ENCODE assay signal across 8 cellular contexts in the genomic region with DNA sequence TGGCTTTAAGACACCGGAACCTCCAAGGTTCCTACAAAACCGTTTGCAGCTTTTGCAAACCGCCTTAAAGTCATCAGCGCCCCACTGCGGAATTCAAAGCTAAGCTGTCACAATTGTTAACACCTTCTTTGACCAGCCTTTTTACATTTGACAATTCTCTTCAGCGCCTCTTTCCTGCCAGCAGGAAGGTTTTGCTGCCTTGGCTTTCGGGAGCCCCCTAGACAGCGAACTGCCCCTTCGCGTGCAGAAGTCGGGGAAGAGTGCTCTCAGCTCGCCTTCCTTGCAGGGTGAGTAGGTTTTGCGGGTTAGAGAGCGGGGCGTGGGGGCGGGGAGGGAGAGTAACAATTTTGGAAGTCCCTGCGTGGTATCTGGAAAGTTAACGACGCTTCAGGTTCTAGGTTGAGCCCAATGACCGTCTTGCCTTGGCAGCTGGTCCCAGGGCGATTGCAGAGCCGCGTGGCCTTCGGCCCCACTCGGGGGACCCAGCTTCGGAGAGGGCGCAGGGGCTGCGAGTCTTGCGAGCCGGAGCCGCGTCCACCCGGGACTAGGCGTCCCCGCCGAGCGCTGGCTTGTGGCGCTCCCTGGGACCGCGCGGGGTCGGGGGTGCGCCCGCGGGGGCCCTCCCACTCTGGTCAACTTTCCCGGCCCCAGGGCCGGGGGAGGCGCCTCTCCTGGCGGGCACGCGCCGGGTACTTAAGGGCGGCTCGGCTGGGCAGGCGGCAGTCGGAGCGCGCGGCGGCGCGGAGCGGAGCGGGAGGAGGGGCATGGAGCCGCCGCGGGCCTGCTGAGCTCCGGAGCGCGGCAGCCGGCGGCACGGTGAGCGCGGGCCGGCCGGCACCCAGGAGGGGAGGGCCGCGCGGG. TPM values are rescaled to one million over a fixed set of nuclear protein-coding genes. Genes with fewer than 3 reads are reported as not detected.
DNase-seq lines count a peak whose midpoint lies in the region; ATAC-seq and TF ChIP-seq lines count a peak whose summit lies in the region.

A gene with protein sequence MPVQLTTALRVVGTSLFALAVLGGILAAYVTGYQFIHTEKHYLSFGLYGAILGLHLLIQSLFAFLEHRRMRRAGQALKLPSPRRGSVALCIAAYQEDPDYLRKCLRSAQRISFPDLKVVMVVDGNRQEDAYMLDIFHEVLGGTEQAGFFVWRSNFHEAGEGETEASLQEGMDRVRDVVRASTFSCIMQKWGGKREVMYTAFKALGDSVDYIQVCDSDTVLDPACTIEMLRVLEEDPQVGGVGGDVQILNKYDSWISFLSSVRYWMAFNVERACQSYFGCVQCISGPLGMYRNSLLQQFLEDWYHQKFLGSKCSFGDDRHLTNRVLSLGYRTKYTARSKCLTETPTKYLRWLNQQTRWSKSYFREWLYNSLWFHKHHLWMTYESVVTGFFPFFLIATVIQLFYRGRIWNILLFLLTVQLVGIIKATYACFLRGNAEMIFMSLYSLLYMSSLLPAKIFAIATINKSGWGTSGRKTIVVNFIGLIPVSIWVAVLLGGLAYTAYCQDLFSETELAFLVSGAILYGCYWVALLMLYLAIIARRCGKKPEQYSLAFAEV (plus strand): TSS at position 153 of the 861 bp plus-strand sequence. CDS start 3,743 bp downstream, outside the sequence.

- peaks cover 12% of the 10 kb centered on the region for H3K4me1 Mint-ChIP-seq in T-helper 1 cell treated with Interleukin-12 subunit alpha and Interleukin-12 subunit beta and Interleukin-4 antibody, amounts not matched to agents 30 μg/mL and 1 μg/mL, for 36 hours (ENCODE audit: low read depth)
- H3K4me1 Mint-ChIP-seq in stimulated activated effector memory CD8-positive, alpha-beta T cell treated with anti-CD3 and anti-CD28 coated beads, Interleukin-12 subunit alpha, Interleukin-12 subunit beta, amount 100 ng/mL, for 72 hours, result peaks cover 31% of the 10 kb centered on the region

- 0% methylated on average over 24 of the region's 80 CpGs for WGBS in right lobe of liver (ENCODE audit: insufficient coverage, low coverage, low lambda C conversion rate, missing lambda C conversion rate)

- peak; percentile 83 to 94 (median 90) for ATAC-seq in right lobe of liver
- peak; percentile 75 for ATAC-seq in stimulated activated effector memory CD8-positive, alpha-beta T cell treated with anti-CD3 and anti-CD28 coated beads, Interleukin-12 subunit alpha, Interleukin-12 subunit beta, amount 100 ng/mL, for 72 hours

- TF ChIP-seq POLR2A in right lobe of liver (IDR thresholded peaks at IDR 0.05), result peak; percentile 62

- H3K27ac Mint-ChIP-seq in T-helper 1 cell treated with Interleukin-12 subunit alpha and Interleukin-12 subunit beta and Interleukin-4 antibody, amounts not matched to agents 30 μg/mL and 1 μg/mL, for 36 hours, result no peak within 1 kb of the TSS
- no peak within 1 kb of the TSS for H3K27ac Mint-ChIP-seq in stimulated activated effector memory CD8-positive, alpha-beta T cell treated with anti-CD3 and anti-CD28 coated beads, Interleukin-12 subunit alpha, Interleukin-12 subunit beta, amount 100 ng/mL, for 72 hours

- peaks cover 8% of the 10 kb centered on the region for H3K36me3 Mint-ChIP-seq in T-helper 1 cell treated with Interleukin-12 subunit alpha and Interleukin-12 subunit beta and Interleukin-4 antibody, amounts not matched to agents 30 μg/mL and 1 μg/mL, for 36 hours (ENCODE audit: low read depth)
- peaks cover 11% of the 10 kb centered on the region for H3K36me3 Mint-ChIP-seq in stimulated activated effector memory CD8-positive, alpha-beta T cell treated with anti-CD3 and anti-CD28 coated beads, Interleukin-12 subunit alpha, Interleukin-12 subunit beta, amount 100 ng/mL, for 72 hours

- H3K9me3 ChIP-seq in right lobe of liver, result no peaks in the 10 kb centered on the region

- peak in 2 of 4 donors; percentile 27 for TF ChIP-seq CTCF in right lobe of liver (IDR thresholded peaks at IDR 0.05)

- peaks cover 53% of the 10 kb centered on the region for H3K27me3 Mint-ChIP-seq in T-helper 1 cell treated with Interleukin-12 subunit alpha and Interleukin-12 subunit beta and Interleukin-4 antibody, amounts not matched to agents 30 μg/mL and 1 μg/mL, for 36 hours (ENCODE audit: low read depth)

- H3K4me3 Mint-ChIP-seq in T-helper 1 cell treated with Interleukin-12 subunit alpha and Interleukin-12 subunit beta and Interleukin-4 antibody, amounts not matched to agents 30 μg/mL and 1 μg/mL, for 36 hours, result peak within 1 kb of the TSS; percentile 93
- peak within 1 kb of the TSS; percentile 82 for H3K4me3 Mint-ChIP-seq in stimulated activated effector memory CD8-positive, alpha-beta T cell treated with anti-CD3 and anti-CD28 coated beads, Interleukin-12 subunit alpha, Interleukin-12 subunit beta, amount 100 ng/mL, for 72 hours

- H3K27ac ChIP-seq in right lobe of liver, result no peak within 1 kb of the TSS

- H3K27me3 ChIP-seq in right lobe of liver, result no peaks in the 10 kb centered on the region

- H3K4me3 ChIP-seq in right lobe of liver, result peak within 1 kb of the TSS; percentile 49 to 60 (median 55)

- intact Hi-C loops in right lobe of liver (cut with DNase I), result loop anchor here (10.0 kb wide), 2 partner anchors 61 to 201 kb away; no protein-coding TSS in a partner anchor

- H3K4me1 ChIP-seq in right lobe of liver, result peaks cover 0 to 21% (median 6%) of the 10 kb centered on the region in 4 donors

- H3K9me3 Mint-ChIP-seq in T-helper 1 cell treated with Interleukin-12 subunit alpha and Interleukin-12 subunit beta and Interleukin-4 antibody, amounts not matched to agents 30 μg/mL and 1 μg/mL, for 36 hours, result no peaks in the 10 kb centered on the region
- H3K9me3 Mint-ChIP-seq in stimulated activated effector memory CD8-positive, alpha-beta T cell treated with anti-CD3 and anti-CD28 coated beads, Interleukin-12 subunit alpha, Interleukin-12 subunit beta, amount 100 ng/mL, for 72 hours, result no peaks in the 10 kb centered on the region

- peak; percentile 71 for DNase-seq in activated CD8-positive, alpha-beta memory T cell treated with anti-CD3 and anti-CD28 coated beads for 24 hours
- DNase-seq in activated CD8-positive, alpha-beta memory T cell treated with anti-CD3 and anti-CD28 coated beads, Interleukin-2, amount 50 U/mL, for 4 hours, result no peak
- peak; percentile 79 to 86 for DNase-seq in Kasumi-1 (lab: John Stamatoyannopoulos, UW)
- DNase-seq in ecto neural progenitor cell (ENCODE audit: low spot score), result peak; percentile 84
- DNase-seq in right lobe of liver, result peak; percentile 75 to 79 (median 76)
- DNase-seq in stimulated activated effector memory CD8-positive, alpha-beta T cell treated with anti-CD3 and anti-CD28 coated beads, Interleukin-12 subunit alpha, Interleukin-12 subunit beta, amount 100 ng/mL, for 72 hours (ENCODE audit: low spot score in 2 of 2), result peak; percentile 20 to 63
- no peak for DNase-seq in activated CD4-positive, CD25-positive, alpha-beta regulatory T cell (lab: John Stamatoyannopoulos, UW)

- H3K36me3 ChIP-seq in right lobe of liver, result no peaks in the 10 kb centered on the region

RNA-seq across cellular contexts. Expression of the gene that starts here (rescaled TPM):
- total RNA-seq in right lobe of liver, result 1 to 10 TPM in 1 of 6 experiments, under 1 TPM in 5; 0.39 to 1.0 (median 0.63) TPM

Comparison
In these comparisons a context has a peak if more than half of its experiments do, and no peak if none do; other contexts are left out.
1. DNase-seq: peak in activated CD8-positive, alpha-beta memory T cell treated with anti-CD3 and anti-CD28 coated beads for 24 hours (single experiment), Kasumi-1 (2 of 2), ecto neural progenitor cell (single experiment), right lobe of liver (3 of 3) and stimulated activated effector memory CD8-positive, alpha-beta T cell treated with anti-CD3 and anti-CD28 coated beads, Interleukin-12 subunit alpha, Interleukin-12 subunit beta, amount 100 ng/mL, for 72 hours (2 of 2); none in activated CD8-positive, alpha-beta memory T cell treated with anti-CD3 and anti-CD28 coated beads, Interleukin-2, amount 50 U/mL, for 4 hours (single experiment) and activated CD4-positive, CD25-positive, alpha-beta regulatory T cell (0 of 4).